Comparison of ENCODE assay signal across 24 cellular contexts in genomic region chr16:10326647-10327046, GRCh38.
"Had no signal": no experiment of that assay in that cellular context is flagged by ENCODE, and none has a peak within 500 bp of the region (broad histone marks: within the 10 kb centered on the region; RNA-seq: fewer than 3 reads in every experiment).

No MANE protein-coding gene starts in this region.

- H3K27me3 Mint-ChIP-seq: stimulated activated naive B cell treated with anti-CD40 and anti-IgM and Interleukin-4, amounts not matched to agents 10 μg/mL and 1 μg/mL and 100 μg/mL, for 72 hours; type B pancreatic cell had no signal

- ATAC-seq: lower lobe of right lung; natural killer cell; sciatic nerve; stimulated activated naive B cell treated with anti-CD40 and anti-IgM and Interleukin-4, amounts not matched to agents 10 μg/mL and 1 μg/mL and 100 μg/mL, for 72 hours; stimulated activated naive CD8-positive, alpha-beta T cell treated with anti-CD3 and anti-CD28 coated beads, Interleukin-15, Interleukin-2, amounts not matched to agents 100 U/mL and 50 U/mL, for 24 hours had no signal

- H3K36me3 ChIP-seq: lower lobe of right lung, ovary, prostate gland, stomach, thoracic aorta, tibial artery, uterus had no signal

- H3K27ac ChIP-seq: lower lobe of right lung, ovary, prostate gland, skin epidermis, stomach, thoracic aorta, tibial artery, uterus had no signal

- H3K4me3 Mint-ChIP-seq: natural killer cell; stimulated activated naive B cell treated with anti-CD40 and anti-IgM and Interleukin-4, amounts not matched to agents 10 μg/mL and 1 μg/mL and 100 μg/mL, for 72 hours; type B pancreatic cell had no signal

- H3K27me3 ChIP-seq: ovary, stomach, tibial artery, uterus had no signal

- H3K36me3 Mint-ChIP-seq: natural killer cell, type B pancreatic cell had no signal

- H3K4me1 ChIP-seq: lower lobe of right lung, prostate gland, stomach, tibial artery, uterus had no signal

- H3K27ac Mint-ChIP-seq: natural killer cell, type B pancreatic cell had no signal

- DNase-seq: hippocampal formation; kidney glomerular epithelial cell; left cardiac atrium; lower lobe of right lung; mammary epithelial cell; mesenchymal stem cell; natural killer cell; ovary; retina; right cardiac atrium; stimulated activated CD4-positive, alpha-beta T cell treated with anti-CD3 and anti-CD28 coated beads, Interleukin-12 subunit alpha, Interleukin-12 subunit beta, amount 100 ng/mL, for 4 hours; stimulated activated CD4-positive, alpha-beta T cell treated with anti-CD3 and anti-CD28 coated beads, Interleukin-15, amount 100 ng/mL, for 24 hours; stimulated activated CD4-positive, alpha-beta T cell treated with anti-CD3 and anti-CD28 coated beads, Interleukin-2, amount 100 ng/mL, for 24 hours; stimulated activated CD4-positive, alpha-beta T cell treated with anti-CD3 and anti-CD28 coated beads, Interleukin-4, amount 100 ng/mL, for 1 hour; stimulated activated naive B cell treated with anti-CD40 and anti-IgM and Interleukin-4, amounts not matched to agents 10 μg/mL and 1 μg/mL and 100 μg/mL, for 72 hours; stimulated activated naive CD8-positive, alpha-beta T cell treated with anti-CD3 and anti-CD28 coated beads, Interleukin-15, Interleukin-2, amounts not matched to agents 100 U/mL and 50 U/mL, for 24 hours; stomach; tibial artery; uterus had no signal

- H3K9me3 Mint-ChIP-seq: natural killer cell, type B pancreatic cell had no signal

- H3K9me3 ChIP-seq: lower lobe of right lung, ovary, prostate gland, stomach, thoracic aorta, tibial artery, uterus had no signal

- H3K4me3 ChIP-seq: lower lobe of right lung, ovary, prostate gland, skin epidermis, stomach, thoracic aorta, tibial artery, uterus had no signal
